1 cellular context compared by ENCODE assay signal in genomic region chr1:144551543-144552424, GRCh38.
TF ChIP-seq lines count a peak whose summit lies in the region.

No MANE protein-coding gene starts in this region.

TF ChIP-seq in K562, 482 proteins besides CTCF, POLR2A, EP300 and RAD21 (continued from another document and continues in another):
- TF ChIP-seq ZNF639 (CRISPR knock-in tag; conservative IDR thresholded peaks at IDR 0.05 in 1 of 2, IDR thresholded peaks at IDR 0.05 in 1 of 2) (0 out of 4 replicates have a peak, but pooled peaks of 1 of the 2 experiments have one; percentile 29), SIX5 (IDR thresholded peaks at IDR 0.05; ENCODE audit: borderline replicate concordance in 1 of 2, insufficient read depth in 1 of 2, low read depth in 1 of 2, low read length in 2 of 2) (peak in 1 of 2 experiments; percentile 5; a peak in 1 of 4 replicates), TEAD4 (IDR thresholded peaks at IDR 0.05; ENCODE audit: low read length) (peak; percentile 82), TEAD4 (CRISPR knock-in tag; IDR thresholded peaks at IDR 0.05; ENCODE audit: borderline replicate concordance) (no peak), HOXB6 (CRISPR knock-in tag; IDR thresholded peaks at IDR 0.05; ENCODE audit: borderline replicate concordance) (peak; percentile 84), SRF (CRISPR knock-in tag; IDR thresholded peaks at IDR 0.05) (peak; percentile 20 to 70; a peak in 2 of 4 replicates), TAF1 (IDR thresholded peaks at IDR 0.05; ENCODE audit: control insufficient read depth, extremely low read depth, insufficient read depth, low read length, severe bottlenecking) (peak; percentile 49), CTBP1 (IDR thresholded peaks at IDR 0.05; ENCODE audit: borderline replicate concordance) (peak; percentile 78; the same call in 1 of the 2 replicates), CXXC5 (CRISPR knock-in tag; IDR thresholded peaks at IDR 0.05) (peak; percentile 80), FOXM1 (IDR thresholded peaks at IDR 0.05; ENCODE audit: low read depth) (peak; percentile 29; the same call in 1 of the 2 replicates), FOXM1 (CRISPR knock-in tag; IDR thresholded peaks at IDR 0.05; ENCODE audit: low read depth) (peak; percentile 50; the same call in 1 of the 2 replicates), ZNF511 (CRISPR knock-in tag; IDR thresholded peaks at IDR 0.05) (no peak; the same call in 1 of the 2 replicates), JUND (IDR thresholded peaks at IDR 0.05; ENCODE audit: borderline replicate concordance, low read depth, low read length) (peak; percentile 75), JUND (tag; IDR thresholded peaks at IDR 0.05; ENCODE audit: borderline replicate concordance, low read depth, low read length) (peak; percentile 67; the same call in 1 of the 3 replicates), HDAC1 (IDR thresholded peaks at IDR 0.05) (peak; percentile 63 to 90; a peak in 2 of 4 replicates), FOXK2 (conservative IDR thresholded peaks at IDR 0.05 in 1 of 2, IDR thresholded peaks at IDR 0.05 in 1 of 2; ENCODE audit: low read depth in 2 of 2) (peak; percentile 91 to 94), ESRRB (CRISPR knock-in tag; IDR thresholded peaks at IDR 0.05; ENCODE audit: borderline replicate concordance) (peak; percentile 91; the same call in 1 of the 2 replicates), ZNF212 (CRISPR knock-in tag; IDR thresholded peaks at IDR 0.05) (peak; percentile 89; the same call in 1 of the 2 replicates), MBD2 (IDR thresholded peaks at IDR 0.05; ENCODE audit: borderline replicate concordance, low read depth) (peak; percentile 91; the same call in 1 of the 2 replicates), TSC22D4 (tag; IDR thresholded peaks at IDR 0.05) (no peak), ZNF224 (CRISPR knock-in tag; IDR thresholded peaks at IDR 0.05) (no peak), HMG20B (CRISPR knock-in tag; IDR thresholded peaks at IDR 0.05) (peak; percentile 87), CBX3 (IDR thresholded peaks at IDR 0.05; ENCODE audit: borderline replicate concordance in 1 of 2, low read length in 2 of 2) (peak in 1 of 2 experiments; percentile 62; a peak in 1 of 3 replicates), PHF20 (IDR thresholded peaks at IDR 0.05; ENCODE audit: partially characterized antibody) (no peak), TAF9B (IDR thresholded peaks at IDR 0.05; ENCODE audit: partially characterized antibody) (peak; percentile 98), ERF (CRISPR knock-in tag; IDR thresholded peaks at IDR 0.05) (peak; percentile 97), ZNF764 (CRISPR knock-in tag; IDR thresholded peaks at IDR 0.05; ENCODE audit: low read depth) (peak; percentile 83), MTA1 (IDR thresholded peaks at IDR 0.05; ENCODE audit: borderline replicate concordance) (peak; percentile 93), KDM1A (IDR thresholded peaks at IDR 0.05) (peak; percentile 81 to 88), COPS2 (conservative IDR thresholded peaks at IDR 0.05) (no peak), ZNF347 (CRISPR knock-in tag; IDR thresholded peaks at IDR 0.05; ENCODE audit: low read depth) (no peak), SRSF7 (optimal IDR thresholded peaks at IDR 0.05; ENCODE audit: low read depth, low read length) (no peak), C11orf30 (IDR thresholded peaks at IDR 0.05; ENCODE audit: low read depth) (peak; percentile 80), ZNF316 (IDR thresholded peaks at IDR 0.05) (peak; percentile 98), POLR3G (IDR thresholded peaks at IDR 0.05; ENCODE audit: extremely low read depth, insufficient read length, insufficient replicate concordance) (no peak), FOSL1 (tag; conservative IDR thresholded peaks at IDR 0.05) (peak; percentile 72)
- TF ChIP-seq, protein P1, sequence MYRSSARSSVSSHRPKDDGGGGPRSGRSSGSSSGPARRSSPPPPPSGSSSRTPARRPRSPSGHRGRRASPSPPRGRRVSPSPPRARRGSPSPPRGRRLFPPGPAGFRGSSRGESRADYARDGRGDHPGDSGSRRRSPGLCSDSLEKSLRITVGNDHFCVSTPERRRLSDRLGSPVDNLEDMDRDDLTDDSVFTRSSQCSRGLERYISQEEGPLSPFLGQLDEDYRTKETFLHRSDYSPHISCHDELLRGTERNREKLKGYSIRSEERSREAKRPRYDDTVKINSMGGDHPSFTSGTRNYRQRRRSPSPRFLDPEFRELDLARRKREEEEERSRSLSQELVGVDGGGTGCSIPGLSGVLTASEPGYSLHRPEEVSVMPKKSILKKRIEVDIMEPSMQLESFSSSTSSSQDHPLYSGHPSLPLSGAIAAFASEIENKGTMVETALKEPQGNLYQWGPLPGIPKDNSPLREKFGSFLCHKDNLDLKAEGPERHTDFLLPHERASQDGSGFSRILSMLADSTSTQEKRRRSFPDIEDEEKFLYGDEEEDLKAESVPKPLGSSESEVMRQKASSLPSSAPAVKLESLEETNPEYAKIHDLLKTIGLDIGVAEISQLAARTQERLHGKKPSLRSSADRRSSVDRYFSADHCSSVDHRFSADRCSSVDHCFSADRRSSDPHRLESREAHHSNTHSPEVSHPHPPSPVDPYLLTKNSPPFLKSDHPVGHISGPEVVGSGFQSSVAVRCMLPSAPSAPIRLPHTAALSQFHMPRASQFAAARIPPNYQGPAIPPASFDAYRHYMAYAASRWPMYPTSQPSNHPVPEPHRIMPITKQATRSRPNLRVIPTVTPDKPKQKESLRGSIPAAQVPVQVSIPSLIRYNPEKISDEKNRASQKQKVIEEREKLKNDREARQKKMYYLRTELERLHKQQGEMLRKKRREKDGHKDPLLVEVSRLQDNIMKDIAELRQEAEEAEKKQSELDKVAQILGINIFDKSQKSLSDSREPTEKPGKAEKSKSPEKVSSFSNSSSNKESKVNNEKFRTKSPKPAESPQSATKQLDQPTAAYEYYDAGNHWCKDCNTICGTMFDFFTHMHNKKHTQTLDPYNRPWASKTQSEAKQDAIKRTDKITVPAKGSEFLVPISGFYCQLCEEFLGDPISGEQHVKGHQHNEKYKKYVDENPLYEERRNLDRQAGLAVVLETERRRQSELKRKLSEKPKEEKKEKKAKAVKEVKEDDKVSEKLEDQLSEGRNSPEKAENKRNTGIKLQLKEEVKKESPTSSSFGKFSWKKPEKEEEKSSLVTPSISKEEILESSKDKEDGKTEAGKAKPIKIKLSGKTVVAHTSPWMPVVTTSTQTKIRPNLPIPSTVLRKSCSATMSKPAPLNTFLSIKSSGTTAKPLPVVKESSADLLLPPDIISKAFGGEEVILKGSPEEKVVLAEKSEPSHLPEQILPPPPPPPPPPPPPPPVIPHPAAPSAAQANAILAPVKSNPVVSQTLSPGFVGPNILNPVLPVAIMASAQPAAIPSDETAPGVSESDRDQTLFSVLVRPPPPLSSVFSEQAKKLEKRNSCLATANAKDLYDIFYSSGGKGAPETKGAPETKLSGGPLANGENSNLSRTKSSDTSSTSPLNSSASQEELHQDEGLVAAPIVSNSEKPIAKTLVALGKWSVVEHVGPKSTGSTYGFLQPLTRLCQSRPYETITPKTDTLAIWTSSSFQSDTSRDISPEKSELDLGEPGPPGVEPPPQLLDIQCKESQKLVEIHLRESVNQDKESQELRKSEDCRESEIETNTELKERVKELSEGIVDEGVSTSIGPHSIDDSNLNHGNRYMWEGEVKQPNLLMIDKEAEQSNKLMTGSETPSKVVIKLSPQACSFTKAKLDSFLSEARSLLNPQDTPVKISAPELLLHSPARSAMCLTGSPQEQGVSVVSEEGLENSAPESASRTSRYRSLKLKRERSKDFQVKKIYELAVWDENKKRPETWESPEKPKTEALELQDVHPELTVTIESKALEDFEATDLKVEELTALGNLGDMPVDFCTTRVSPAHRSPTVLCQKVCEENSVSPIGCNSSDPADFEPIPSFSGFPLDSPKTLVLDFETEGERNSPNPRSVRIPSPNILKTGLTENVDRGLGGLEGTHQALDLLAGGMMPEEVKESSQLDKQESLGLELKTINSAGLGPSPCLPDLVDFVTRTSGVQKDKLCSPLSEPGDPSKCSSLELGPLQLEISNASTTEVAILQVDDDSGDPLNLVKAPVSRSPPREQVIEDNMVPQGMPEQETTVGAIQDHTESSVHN (IDR thresholded peaks at IDR 0.05; ENCODE audit: borderline replicate concordance in 1 of 2, low read depth in 1 of 2): peak in 1 of 2 experiments; percentile 96; a peak in 2 of 4 replicates
- TF ChIP-seq, protein P2, sequence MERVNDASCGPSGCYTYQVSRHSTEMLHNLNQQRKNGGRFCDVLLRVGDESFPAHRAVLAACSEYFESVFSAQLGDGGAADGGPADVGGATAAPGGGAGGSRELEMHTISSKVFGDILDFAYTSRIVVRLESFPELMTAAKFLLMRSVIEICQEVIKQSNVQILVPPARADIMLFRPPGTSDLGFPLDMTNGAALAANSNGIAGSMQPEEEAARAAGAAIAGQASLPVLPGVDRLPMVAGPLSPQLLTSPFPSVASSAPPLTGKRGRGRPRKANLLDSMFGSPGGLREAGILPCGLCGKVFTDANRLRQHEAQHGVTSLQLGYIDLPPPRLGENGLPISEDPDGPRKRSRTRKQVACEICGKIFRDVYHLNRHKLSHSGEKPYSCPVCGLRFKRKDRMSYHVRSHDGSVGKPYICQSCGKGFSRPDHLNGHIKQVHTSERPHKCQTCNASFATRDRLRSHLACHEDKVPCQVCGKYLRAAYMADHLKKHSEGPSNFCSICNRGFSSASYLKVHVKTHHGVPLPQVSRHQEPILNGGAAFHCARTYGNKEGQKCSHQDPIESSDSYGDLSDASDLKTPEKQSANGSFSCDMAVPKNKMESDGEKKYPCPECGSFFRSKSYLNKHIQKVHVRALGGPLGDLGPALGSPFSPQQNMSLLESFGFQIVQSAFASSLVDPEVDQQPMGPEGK (CRISPR knock-in tag; IDR thresholded peaks at IDR 0.05; ENCODE audit: borderline replicate concordance): peak; percentile 91; the same call in 1 of the 2 replicates
- TF ChIP-seq, protein P3, sequence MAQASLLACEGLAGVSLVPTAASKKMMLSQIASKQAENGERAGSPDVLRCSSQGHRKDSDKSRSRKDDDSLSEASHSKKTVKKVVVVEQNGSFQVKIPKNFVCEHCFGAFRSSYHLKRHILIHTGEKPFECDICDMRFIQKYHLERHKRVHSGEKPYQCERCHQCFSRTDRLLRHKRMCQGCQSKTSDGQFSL (CRISPR knock-in tag; IDR thresholded peaks at IDR 0.05): no peak
- TF ChIP-seq, protein P3 (tag; IDR thresholded peaks at IDR 0.05): peak in 1 of 2 experiments; percentile 60; a peak in 1 of 4 replicates
- TF ChIP-seq, protein P4, sequence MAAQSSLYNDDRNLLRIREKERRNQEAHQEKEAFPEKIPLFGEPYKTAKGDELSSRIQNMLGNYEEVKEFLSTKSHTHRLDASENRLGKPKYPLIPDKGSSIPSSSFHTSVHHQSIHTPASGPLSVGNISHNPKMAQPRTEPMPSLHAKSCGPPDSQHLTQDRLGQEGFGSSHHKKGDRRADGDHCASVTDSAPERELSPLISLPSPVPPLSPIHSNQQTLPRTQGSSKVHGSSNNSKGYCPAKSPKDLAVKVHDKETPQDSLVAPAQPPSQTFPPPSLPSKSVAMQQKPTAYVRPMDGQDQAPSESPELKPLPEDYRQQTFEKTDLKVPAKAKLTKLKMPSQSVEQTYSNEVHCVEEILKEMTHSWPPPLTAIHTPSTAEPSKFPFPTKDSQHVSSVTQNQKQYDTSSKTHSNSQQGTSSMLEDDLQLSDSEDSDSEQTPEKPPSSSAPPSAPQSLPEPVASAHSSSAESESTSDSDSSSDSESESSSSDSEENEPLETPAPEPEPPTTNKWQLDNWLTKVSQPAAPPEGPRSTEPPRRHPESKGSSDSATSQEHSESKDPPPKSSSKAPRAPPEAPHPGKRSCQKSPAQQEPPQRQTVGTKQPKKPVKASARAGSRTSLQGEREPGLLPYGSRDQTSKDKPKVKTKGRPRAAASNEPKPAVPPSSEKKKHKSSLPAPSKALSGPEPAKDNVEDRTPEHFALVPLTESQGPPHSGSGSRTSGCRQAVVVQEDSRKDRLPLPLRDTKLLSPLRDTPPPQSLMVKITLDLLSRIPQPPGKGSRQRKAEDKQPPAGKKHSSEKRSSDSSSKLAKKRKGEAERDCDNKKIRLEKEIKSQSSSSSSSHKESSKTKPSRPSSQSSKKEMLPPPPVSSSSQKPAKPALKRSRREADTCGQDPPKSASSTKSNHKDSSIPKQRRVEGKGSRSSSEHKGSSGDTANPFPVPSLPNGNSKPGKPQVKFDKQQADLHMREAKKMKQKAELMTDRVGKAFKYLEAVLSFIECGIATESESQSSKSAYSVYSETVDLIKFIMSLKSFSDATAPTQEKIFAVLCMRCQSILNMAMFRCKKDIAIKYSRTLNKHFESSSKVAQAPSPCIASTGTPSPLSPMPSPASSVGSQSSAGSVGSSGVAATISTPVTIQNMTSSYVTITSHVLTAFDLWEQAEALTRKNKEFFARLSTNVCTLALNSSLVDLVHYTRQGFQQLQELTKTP (IDR thresholded peaks at IDR 0.05; ENCODE audit: low read depth in 1 of 2, partially characterized antibody in 2 of 2): peak; percentile 70 to 95
- TF ChIP-seq, protein P5, sequence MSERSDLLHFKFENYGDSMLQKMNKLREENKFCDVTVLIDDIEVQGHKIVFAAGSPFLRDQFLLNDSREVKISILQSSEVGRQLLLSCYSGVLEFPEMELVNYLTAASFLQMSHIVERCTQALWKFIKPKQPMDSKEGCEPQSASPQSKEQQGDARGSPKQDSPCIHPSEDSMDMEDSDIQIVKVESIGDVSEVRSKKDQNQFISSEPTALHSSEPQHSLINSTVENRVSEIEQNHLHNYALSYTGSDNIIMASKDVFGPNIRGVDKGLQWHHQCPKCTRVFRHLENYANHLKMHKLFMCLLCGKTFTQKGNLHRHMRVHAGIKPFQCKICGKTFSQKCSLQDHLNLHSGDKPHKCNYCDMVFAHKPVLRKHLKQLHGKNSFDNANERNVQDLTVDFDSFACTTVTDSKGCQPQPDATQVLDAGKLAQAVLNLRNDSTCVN (CRISPR knock-in tag; IDR thresholded peaks at IDR 0.05): peak; percentile 99
- TF ChIP-seq, protein P6, sequence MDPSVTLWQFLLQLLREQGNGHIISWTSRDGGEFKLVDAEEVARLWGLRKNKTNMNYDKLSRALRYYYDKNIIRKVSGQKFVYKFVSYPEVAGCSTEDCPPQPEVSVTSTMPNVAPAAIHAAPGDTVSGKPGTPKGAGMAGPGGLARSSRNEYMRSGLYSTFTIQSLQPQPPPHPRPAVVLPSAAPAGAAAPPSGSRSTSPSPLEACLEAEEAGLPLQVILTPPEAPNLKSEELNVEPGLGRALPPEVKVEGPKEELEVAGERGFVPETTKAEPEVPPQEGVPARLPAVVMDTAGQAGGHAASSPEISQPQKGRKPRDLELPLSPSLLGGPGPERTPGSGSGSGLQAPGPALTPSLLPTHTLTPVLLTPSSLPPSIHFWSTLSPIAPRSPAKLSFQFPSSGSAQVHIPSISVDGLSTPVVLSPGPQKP (CRISPR knock-in tag; IDR thresholded peaks at IDR 0.05): no peak
